Comparison of ENCODE assay signal across 11 cellular contexts in the genomic region with DNA sequence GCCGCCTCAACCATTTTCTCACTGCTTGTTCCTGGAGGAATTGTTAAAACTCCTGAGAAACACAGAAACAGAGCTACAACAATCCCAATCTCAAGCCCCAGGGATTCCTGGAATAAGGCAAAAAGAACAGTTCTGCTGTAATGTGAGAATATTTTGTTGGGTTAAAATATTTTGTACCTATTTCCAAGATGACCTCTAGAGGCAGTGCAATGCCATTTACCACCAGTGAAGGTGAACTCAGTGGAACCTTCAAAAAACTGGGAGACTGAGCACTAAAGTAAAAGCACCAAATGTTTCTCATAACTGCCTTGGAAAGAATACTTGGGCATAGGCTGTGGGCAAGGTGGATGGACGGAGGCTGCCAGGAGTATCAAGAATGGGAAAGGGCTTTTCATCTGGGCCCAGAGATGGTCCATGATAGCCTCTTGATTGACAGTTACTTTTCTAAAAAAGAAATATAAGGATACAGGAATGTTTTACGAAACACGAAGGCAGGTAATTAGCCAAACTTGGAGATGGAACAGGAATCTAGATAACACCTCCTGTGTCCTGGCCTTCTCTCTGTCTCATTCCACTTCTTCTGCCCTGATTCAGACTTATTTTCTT.
A peak's percentile ranks its signal among the peaks of the same experiment; 100 is the strongest.
DNase-seq lines count a peak whose midpoint lies in the region; ATAC-seq and TF ChIP-seq lines count a peak whose summit lies in the region.
"Had no signal": no experiment of that assay in that cellular context is flagged by ENCODE, and none has a peak within 500 bp of the region (broad histone marks: within the 10 kb centered on the region; RNA-seq: fewer than 3 reads in every experiment).

No MANE protein-coding gene starts in this region.

- H3K27ac ChIP-seq in PC-3 (ENCODE audit: low read length) (no peak overlapping the region), fibroblast of lung (ENCODE audit: insufficient read depth, low read length) (no peak overlapping the region), testis (no peak overlapping the region)
- H3K27ac ChIP-seq: BLaER1 had no signal

- H3K4me2 ChIP-seq in PC-3 (ENCODE audit: low read length) (no peak overlapping the region), fibroblast of lung (ENCODE audit: extremely low read depth, insufficient read depth, low read length) (no peak overlapping the region)
- H3K4me2 ChIP-seq: BLaER1 had no signal

- H3K9me3 ChIP-seq in PC-3 (ENCODE audit: low read length), result peaks cover 9% of the 10 kb centered on the region; the same call in 1 of the 2 replicates
- no peaks in the 10 kb centered on the region for H3K9me3 ChIP-seq in fibroblast of lung (ENCODE audit: control insufficient read depth, insufficient read depth, low read depth, low read length)
- H3K9me3 ChIP-seq in testis, result no peaks in the 10 kb centered on the region
- H3K9me3 ChIP-seq: BLaER1, mucosa of descending colon had no signal

- TF ChIP-seq CTCF in PC-3 (conservative IDR thresholded peaks at IDR 0.05; ENCODE audit: low read depth, low read length) (peak; percentile 60), fibroblast of lung (conservative IDR thresholded peaks at IDR 0.05 in 1 of 2, IDR thresholded peaks at IDR 0.05 in 1 of 2; ENCODE audit: low read depth in 1 of 2, low read length in 2 of 2) (peak; percentile 44 to 53), testis (IDR thresholded peaks at IDR 0.05) (peak in 2 of 3 experiments; percentile 46 to 47), GM10266 (IDR thresholded peaks at IDR 0.05; ENCODE audit: control insufficient read depth, insufficient read depth, low read depth, missing control alignments) (no peak)

- intact Hi-C loops in PC-3 (cut with micrococcal nuclease), result no loop called here
- intact Hi-C loops in testis (cut with DNase I; ENCODE audit: low total_unique reads), result no loop called here

- H2AFZ ChIP-seq in PC-3 (ENCODE audit: low read length) (no peak overlapping the region), fibroblast of lung (ENCODE audit: low read length) (no peak overlapping the region)

- 89 to 93% methylated on average over 4 of the region's 4 CpGs for WGBS in testis, 2 donors

- DNase-seq in NCI-H524 (lab: John Stamatoyannopoulos, UW), result peak; percentile 15 to 22
- DNase-seq in NCI-H524 treated with DMSO at 0.1 percent for 48 hours (lab: John Stamatoyannopoulos, UW), result no peak
- DNase-seq in PC-3, result peak; percentile 19
- DNase-seq in fibroblast of lung (ENCODE audit: low read depth in 2 of 2), result peak in 1 of 2 donors; percentile 25
- DNase-seq in testis, result peak; percentile 16
- no peak for DNase-seq in UCSD-AML1 (lab: John Stamatoyannopoulos, UW; ENCODE audit: unreplicated experiment)
- DNase-seq in GM10266 (ENCODE audit: extremely low spot score), result no peak
- no peak for DNase-seq in activated gamma-delta T cell treated with Interleukin-2 at 50 U/mL for 16 hours
- DNase-seq: mucosa of descending colon, T-helper 1 cell had no signal

- H3K4me1 ChIP-seq in PC-3 (ENCODE audit: insufficient read depth, low read length), result no peaks in the 10 kb centered on the region
- H3K4me1 ChIP-seq in fibroblast of lung (ENCODE audit: control insufficient read depth, extremely low read depth, insufficient read depth, low read length), result no peaks in the 10 kb centered on the region
- H3K4me1 ChIP-seq in testis, result no peaks in the 10 kb centered on the region
- H3K4me1 ChIP-seq: BLaER1 had no signal

- POLR2A ChIA-PET in PC-3 (lab: Charles Lee; ENCODE audit: unreplicated experiment), result no interaction called here

- no peaks in the 10 kb centered on the region for H3F3A ChIP-seq in PC-3 (ENCODE audit: low read length, unreplicated experiment)

- no peaks in the 10 kb centered on the region for H3K9me2 ChIP-seq in PC-3 (replicated peaks; ENCODE audit: low read length)

- H4K20me1 ChIP-seq in PC-3 (ENCODE audit: low read length) (no peaks in the 10 kb centered on the region), fibroblast of lung (ENCODE audit: control insufficient read depth, extremely low read depth, insufficient read depth, low read length) (no peaks in the 10 kb centered on the region)
- H4K20me1 ChIP-seq: BLaER1 had no signal

- H3K27me3 ChIP-seq in PC-3 (ENCODE audit: low read length) (no peaks in the 10 kb centered on the region), fibroblast of lung (ENCODE audit: control insufficient read depth, insufficient read depth, low read length) (no peaks in the 10 kb centered on the region), testis (no peaks in the 10 kb centered on the region)
- H3K27me3 ChIP-seq: BLaER1 had no signal

- CTCF ChIA-PET in PC-3 (lab: Charles Lee), result no interaction called here

- BruUV-seq in PC-3 (replicated peaks; lab: Mats Ljungman, UMichigan), result no TSS peak

- no peak for ATAC-seq in PC-3
- ATAC-seq: mucosa of descending colon had no signal

- H3K9ac ChIP-seq in PC-3 (ENCODE audit: low read length), result no peak overlapping the region
- H3K9ac ChIP-seq in fibroblast of lung (ENCODE audit: insufficient read depth, low read length), result no peak overlapping the region
- H3K9ac ChIP-seq: BLaER1 had no signal

- H3K79me2 ChIP-seq in PC-3 (ENCODE audit: low read length) (no peaks in the 10 kb centered on the region), fibroblast of lung (ENCODE audit: control insufficient read depth, insufficient read depth, low read length) (no peaks in the 10 kb centered on the region)

- H3K36me3 ChIP-seq in PC-3 (ENCODE audit: low read depth, low read length) (no peaks in the 10 kb centered on the region), fibroblast of lung (ENCODE audit: control insufficient read depth, insufficient read depth, low read length) (no peaks in the 10 kb centered on the region), testis (ENCODE audit: low read depth, missing control alignments) (no peaks in the 10 kb centered on the region)
- H3K36me3 ChIP-seq: BLaER1 had no signal

- no peak for TF ChIP-seq POLR2A in testis (IDR thresholded peaks at IDR 0.05)

- H3K4me3 ChIP-seq in PC-3 (ENCODE audit: low read length) (no peak overlapping the region), fibroblast of lung (replicated peaks in 1 of 4; ENCODE audit: control extremely low read depth in 1 of 4, insufficient read depth in 1 of 4, low read depth in 3 of 4, low read length in 4 of 4) (no peak overlapping the region), testis (no peak overlapping the region)
- H3K4me3 ChIP-seq: BLaER1, mucosa of descending colon had no signal

Comparison
In these comparisons a context has a peak if more than half of its experiments do, and no peak if none do; other contexts are left out.
1. DNase-seq: peak in NCI-H524 (2 of 2), PC-3 (single experiment) and testis (single experiment); none in NCI-H524 treated with DMSO at 0.1 percent for 48 hours (single experiment), UCSD-AML1 (single experiment), GM10266 (single experiment) and activated gamma-delta T cell treated with Interleukin-2 at 50 U/mL for 16 hours (single experiment).